Comparison of ENCODE assay signal across 8 cellular contexts in genomic region chr3:23807161-23808015, GRCh38. TPM values are rescaled to one million over a fixed set of nuclear protein-coding genes. Genes with fewer than 3 reads are reported as not detected.
DNase-seq lines count a peak whose midpoint lies in the region; ATAC-seq and TF ChIP-seq lines count a peak whose summit lies in the region.

No MANE protein-coding gene starts in this region.

- no peak for ATAC-seq in activated CD8-positive, alpha-beta memory T cell treated with anti-CD3 and anti-CD28 coated beads, Interleukin-2, amount 10 ng/mL, durations not matched to agents 7 days and 5 days
- no peak for ATAC-seq in HG02798 (IDR thresholded peaks at IDR 0.05; ENCODE audit: poor library complexity, unreplicated experiment)

- H3K4me1 ChIP-seq in Peyer's patch (peaks cover 0 to 48% (median 1%) of the 10 kb centered on the region in 4 donors), duodenal mucosa (ENCODE audit: control insufficient read depth in 1 of 2, insufficient read depth in 2 of 2, low read length in 2 of 2) (peaks cover 30 to 37% of the 10 kb centered on the region in 2 donors), mesodermal cell (ENCODE audit: control insufficient read depth, insufficient read depth, low read length, poor library complexity, severe bottlenecking) (peaks cover 20% of the 10 kb centered on the region), uterus (no peaks in the 10 kb centered on the region)

- H3K27ac Mint-ChIP-seq in activated CD8-positive, alpha-beta memory T cell treated with anti-CD3 and anti-CD28 coated beads, Interleukin-2, amount 10 ng/mL, durations not matched to agents 7 days and 5 days = peak overlapping the region; percentile 74

- H3K9me3 ChIP-seq in Peyer's patch = no peaks in the 10 kb centered on the region
- no peaks in the 10 kb centered on the region for H3K9me3 ChIP-seq in duodenal mucosa (ENCODE audit: control insufficient read depth in 1 of 2, low read length in 2 of 2)
- no peaks in the 10 kb centered on the region for H3K9me3 ChIP-seq in mesodermal cell (ENCODE audit: control insufficient read depth, low read length)
- no peaks in the 10 kb centered on the region for H3K9me3 ChIP-seq in uterus

- peak overlapping the region; percentile 77 for H3K4me3 Mint-ChIP-seq in activated CD8-positive, alpha-beta memory T cell treated with anti-CD3 and anti-CD28 coated beads, Interleukin-2, amount 10 ng/mL, durations not matched to agents 7 days and 5 days

- H3K27ac ChIP-seq in Peyer's patch = peak overlapping the region; percentile 82 to 88 (median 85)
- H3K27ac ChIP-seq in duodenal mucosa (ENCODE audit: low read depth, low read length) = no peak overlapping the region
- peak overlapping the region; percentile 49 for H3K27ac ChIP-seq in mesodermal cell (ENCODE audit: low read depth, low read length, severe bottlenecking)
- H3K27ac ChIP-seq in uterus = peak overlapping the region; percentile 94 to 97

- DNase-seq in activated CD8-positive, alpha-beta memory T cell treated with anti-CD3 and anti-CD28 coated beads, Interleukin-2, amount 10 ng/mL, durations not matched to agents 7 days and 5 days = no peak
- no peak for DNase-seq in activated CD8-positive, alpha-beta memory T cell treated with anti-CD3 and anti-CD28 coated beads for 24 hours
- DNase-seq in Peyer's patch = no peak
- DNase-seq in uterus = peak in 1 of 2 donors; percentile 32
- DNase-seq in NCI-H774 (lab: John Stamatoyannopoulos, UW) = no peak

- H3K36me3 Mint-ChIP-seq in activated CD8-positive, alpha-beta memory T cell treated with anti-CD3 and anti-CD28 coated beads, Interleukin-2, amount 10 ng/mL, durations not matched to agents 7 days and 5 days = peaks cover 31% of the 10 kb centered on the region

- CTCF ChIA-PET in activated CD8-positive, alpha-beta memory T cell treated with anti-CD3 and anti-CD28 coated beads, Interleukin-2, amount 10 ng/mL, durations not matched to agents 7 days and 5 days (lab: Charles Lee) = interaction anchor here (0.8 kb wide), 1 partner anchor 114 kb away, joined by 3 read pairs; no protein-coding TSS in a partner anchor

- H3K9ac ChIP-seq in duodenal mucosa (ENCODE audit: low read depth in 1 of 2, low read length in 2 of 2) = peak overlapping the region; percentile 51 to 68

- H3K36me3 ChIP-seq in Peyer's patch (no peaks in the 10 kb centered on the region), duodenal mucosa (ENCODE audit: control insufficient read depth in 1 of 2, insufficient read depth in 2 of 2, low read length in 2 of 2) (no peaks in the 10 kb centered on the region), mesodermal cell (ENCODE audit: control insufficient read depth, insufficient read depth, low read length) (peaks cover 27% of the 10 kb centered on the region), uterus (no peaks in the 10 kb centered on the region)

- H3K9me3 Mint-ChIP-seq in activated CD8-positive, alpha-beta memory T cell treated with anti-CD3 and anti-CD28 coated beads, Interleukin-2, amount 10 ng/mL, durations not matched to agents 7 days and 5 days (ENCODE audit: low read depth) = no peaks in the 10 kb centered on the region

- WGBS in mesodermal cell (ENCODE audit: insufficient coverage in 2 of 2), 2 experiments = 36% methylated on average over 5 of the region's 14 CpGs

- peaks cover 50% of the 10 kb centered on the region for H3K4me1 Mint-ChIP-seq in activated CD8-positive, alpha-beta memory T cell treated with anti-CD3 and anti-CD28 coated beads, Interleukin-2, amount 10 ng/mL, durations not matched to agents 7 days and 5 days

- TF ChIP-seq POLR2A in Peyer's patch (IDR thresholded peaks at IDR 0.05) (no peak), uterus (IDR thresholded peaks at IDR 0.05) (peak in 1 of 2 donors; percentile 15)

- H3K27me3 ChIP-seq in Peyer's patch (no peaks in the 10 kb centered on the region), duodenal mucosa (ENCODE audit: control insufficient read depth in 1 of 2, insufficient read depth in 2 of 2, low read length in 2 of 2) (no peaks in the 10 kb centered on the region), uterus (no peaks in the 10 kb centered on the region)

- H3K4me3 ChIP-seq in Peyer's patch (peak overlapping the region; percentile 92 to 99 (median 95)), duodenal mucosa (ENCODE audit: low read depth in 1 of 2, low read length in 2 of 2) (peak overlapping the region; percentile 77 to 79), mesodermal cell (ENCODE audit: extremely low read depth, insufficient read depth, low read length, poor library complexity, severe bottlenecking) (peak overlapping the region; percentile 87), uterus (peak overlapping the region; percentile 87 to 95)

- TF ChIP-seq CTCF in Peyer's patch (IDR thresholded peaks at IDR 0.05) = no peak
- no peak for TF ChIP-seq CTCF in uterus (IDR thresholded peaks at IDR 0.05)

- intact Hi-C loops in uterus (cut with DNase I; ENCODE audit: low total_unique reads) = no loop called here

- peaks cover 27% of the 10 kb centered on the region for H3K27me3 Mint-ChIP-seq in activated CD8-positive, alpha-beta memory T cell treated with anti-CD3 and anti-CD28 coated beads, Interleukin-2, amount 10 ng/mL, durations not matched to agents 7 days and 5 days

RNA-seq across cellular contexts. Expression of gene UBE2E1, which starts 1.6 kb away (rescaled TPM):
- total RNA-seq in activated CD8-positive, alpha-beta memory T cell treated with anti-CD3 and anti-CD28 coated beads, Interleukin-2, amount 10 ng/mL, durations not matched to agents 7 days and 5 days = 10 to 100 TPM; 55.6 to 58.5 TPM
- total RNA-seq in Peyer's patch (10 to 100 TPM; 26.1 to 58.6 (median 43.0) TPM), uterus (100 to 1,000 TPM in 2 of 4 donors, 10 to 100 TPM in 2; 67.9 to 158 (median 95.7) TPM)
- 162 TPM for polyA plus RNA-seq in mesodermal cell (2013, experiment 1 of 2)
- polyA plus RNA-seq in mesodermal cell (2013, experiment 2 of 2) = 155 TPM
